ENCODE assay signal across 1 cellular context in genomic region chr16:87382023-87382785, GRCh38.
TF ChIP-seq lines count a peak whose summit lies in the region.

No MANE protein-coding gene starts in this region.

TF ChIP-seq in HepG2, 621 proteins besides CTCF, POLR2A, EP300 and RAD21 (continued from another document and continues in another):
- TF ChIP-seq ZBTB40 (IDR thresholded peaks at IDR 0.05) (no peak), ZBTB40 (CRISPR knock-in tag; IDR thresholded peaks at IDR 0.05) (no peak; the same call in none of the 2 replicates), SKIL (CRISPR knock-in tag; IDR thresholded peaks at IDR 0.05; ENCODE audit: borderline replicate concordance) (peak; percentile 93), SATB2 (CRISPR knock-in tag; IDR thresholded peaks at IDR 0.05) (0 out of 2 replicates have a peak, but pooled peaks have one; percentile 21), TP53 (CRISPR knock-in tag; conservative IDR thresholded peaks at IDR 0.05) (peak; percentile 17; the same call in 1 of the 2 replicates), ZNF879 (CRISPR knock-in tag; IDR thresholded peaks at IDR 0.05) (no peak), ZNF552 (CRISPR knock-in tag; IDR thresholded peaks at IDR 0.05; ENCODE audit: borderline replicate concordance) (peak; percentile 59; the same call in 1 of the 2 replicates), NFKBIZ (CRISPR knock-in tag; IDR thresholded peaks at IDR 0.05) (peak; percentile 93; the same call in 1 of the 2 replicates), ZNF841 (CRISPR knock-in tag; IDR thresholded peaks at IDR 0.05; ENCODE audit: borderline replicate concordance) (no peak), MAZ (IDR thresholded peaks at IDR 0.05; ENCODE audit: borderline replicate concordance, low read depth, low read length) (peak; percentile 94; the same call in 1 of the 2 replicates), MAZ (CRISPR knock-in tag; IDR thresholded peaks at IDR 0.05; ENCODE audit: low read depth) (peak; percentile 85), MEIS2 (CRISPR knock-in tag; IDR thresholded peaks at IDR 0.05) (peak; percentile 100), NFE2L1 (CRISPR knock-in tag; IDR thresholded peaks at IDR 0.05; ENCODE audit: borderline replicate concordance) (no peak), PBX2 (CRISPR knock-in tag; IDR thresholded peaks at IDR 0.05) (peak; percentile 78), ZNF20 (CRISPR knock-in tag; IDR thresholded peaks at IDR 0.05) (no peak), ZC3H13 (CRISPR knock-in tag; IDR thresholded peaks at IDR 0.05) (no peak), ZBTB37 (CRISPR knock-in tag; IDR thresholded peaks at IDR 0.05) (no peak), NFAT5 (CRISPR knock-in tag; IDR thresholded peaks at IDR 0.05) (0 out of 2 replicates have a peak, but pooled peaks have one; percentile 22), GTF3A (CRISPR knock-in tag; conservative IDR thresholded peaks at IDR 0.05) (peak; percentile 90; the same call in 1 of the 2 replicates), NFATC3 (CRISPR knock-in tag; IDR thresholded peaks at IDR 0.05) (no peak), E2F1 (CRISPR knock-in tag; IDR thresholded peaks at IDR 0.05) (peak; percentile 65), ZNF44 (CRISPR knock-in tag; IDR thresholded peaks at IDR 0.05) (no peak), FOXC1 (CRISPR knock-in tag; IDR thresholded peaks at IDR 0.05; ENCODE audit: borderline replicate concordance) (0 out of 2 replicates have a peak, but pooled peaks have one; percentile 55), ZNF577 (CRISPR knock-in tag; IDR thresholded peaks at IDR 0.05; ENCODE audit: borderline replicate concordance, low read depth) (0 out of 2 replicates have a peak, but pooled peaks have one; percentile 55), ZNF766 (CRISPR knock-in tag; IDR thresholded peaks at IDR 0.05; ENCODE audit: borderline replicate concordance) (0 out of 2 replicates have a peak, but pooled peaks have one; percentile 38), RCOR2 (CRISPR knock-in tag; IDR thresholded peaks at IDR 0.05) (peak; percentile 93), ZNF562 (CRISPR knock-in tag; IDR thresholded peaks at IDR 0.05; ENCODE audit: borderline replicate concordance) (no peak), FOXP1 (IDR thresholded peaks at IDR 0.05) (peak; percentile 87), FOXP1 (CRISPR knock-in tag; IDR thresholded peaks at IDR 0.05) (peak; percentile 98)
- TF ChIP-seq, protein P1, sequence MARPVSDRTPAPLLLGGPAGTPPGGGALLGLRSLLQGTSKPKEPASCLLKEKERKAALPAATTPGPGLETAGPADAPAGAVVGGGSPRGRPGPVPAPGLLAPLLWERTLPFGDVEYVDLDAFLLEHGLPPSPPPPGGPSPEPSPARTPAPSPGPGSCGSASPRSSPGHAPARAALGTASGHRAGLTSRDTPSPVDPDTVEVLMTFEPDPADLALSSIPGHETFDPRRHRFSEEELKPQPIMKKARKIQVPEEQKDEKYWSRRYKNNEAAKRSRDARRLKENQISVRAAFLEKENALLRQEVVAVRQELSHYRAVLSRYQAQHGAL (CRISPR knock-in tag; IDR thresholded peaks at IDR 0.05; ENCODE audit: not compliant biosample characterization) = no peak
- TF ChIP-seq, protein P2, sequence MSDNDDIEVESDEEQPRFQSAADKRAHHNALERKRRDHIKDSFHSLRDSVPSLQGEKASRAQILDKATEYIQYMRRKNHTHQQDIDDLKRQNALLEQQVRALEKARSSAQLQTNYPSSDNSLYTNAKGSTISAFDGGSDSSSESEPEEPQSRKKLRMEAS (IDR thresholded peaks at IDR 0.05) = peak; percentile 39
- TF ChIP-seq, protein P3, sequence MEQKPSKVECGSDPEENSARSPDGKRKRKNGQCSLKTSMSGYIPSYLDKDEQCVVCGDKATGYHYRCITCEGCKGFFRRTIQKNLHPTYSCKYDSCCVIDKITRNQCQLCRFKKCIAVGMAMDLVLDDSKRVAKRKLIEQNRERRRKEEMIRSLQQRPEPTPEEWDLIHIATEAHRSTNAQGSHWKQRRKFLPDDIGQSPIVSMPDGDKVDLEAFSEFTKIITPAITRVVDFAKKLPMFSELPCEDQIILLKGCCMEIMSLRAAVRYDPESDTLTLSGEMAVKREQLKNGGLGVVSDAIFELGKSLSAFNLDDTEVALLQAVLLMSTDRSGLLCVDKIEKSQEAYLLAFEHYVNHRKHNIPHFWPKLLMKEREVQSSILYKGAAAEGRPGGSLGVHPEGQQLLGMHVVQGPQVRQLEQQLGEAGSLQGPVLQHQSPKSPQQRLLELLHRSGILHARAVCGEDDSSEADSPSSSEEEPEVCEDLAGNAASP (CRISPR knock-in tag; IDR thresholded peaks at IDR 0.05; ENCODE audit: borderline replicate concordance) = peak; percentile 91
